Comparison of ENCODE assay signal across 8 cellular contexts in genomic region chr12:52691076-52691764, GRCh38. TPM values are rescaled to one million over a fixed set of nuclear protein-coding genes. Genes with fewer than 3 reads are reported as not detected.
DNase-seq lines count a peak whose midpoint lies in the region; ATAC-seq and TF ChIP-seq lines count a peak whose summit lies in the region.

No MANE protein-coding gene starts in this region.

- H3K9me3 Mint-ChIP-seq in Calu3 (ENCODE audit: low read depth, unreplicated experiment): no peaks in the 10 kb centered on the region
- H3K9me3 Mint-ChIP-seq in activated naive CD8-positive, alpha-beta T cell treated with anti-CD3 and anti-CD28 coated beads, Interleukin-2, amount 50 U/mL, for 24 hours: no peaks in the 10 kb centered on the region

- no peak overlapping the region for H3K27ac Mint-ChIP-seq in Calu3 (ENCODE audit: unreplicated experiment)
- peak overlapping the region; percentile 19 for H3K27ac Mint-ChIP-seq in activated naive CD8-positive, alpha-beta T cell treated with anti-CD3 and anti-CD28 coated beads, Interleukin-2, amount 50 U/mL, for 24 hours

- H3K36me3 Mint-ChIP-seq in Calu3 (ENCODE audit: insufficient read depth, unreplicated experiment): no peaks in the 10 kb centered on the region
- no peaks in the 10 kb centered on the region for H3K36me3 Mint-ChIP-seq in activated naive CD8-positive, alpha-beta T cell treated with anti-CD3 and anti-CD28 coated beads, Interleukin-2, amount 50 U/mL, for 24 hours (ENCODE audit: low read depth)

- DNase-seq in Calu3: peak; percentile 13
- peak; percentile 61 for DNase-seq in activated naive CD8-positive, alpha-beta T cell treated with anti-CD3 and anti-CD28 coated beads, Interleukin-2, amount 50 U/mL, for 24 hours
- peak; percentile 14 to 31 for DNase-seq in stimulated activated CD8-positive, alpha-beta memory T cell treated with anti-CD3 and anti-CD28 coated beads, Interleukin-7, amount 100 ng/mL, for 1 hour (ENCODE audit: low read depth in 2 of 2)
- DNase-seq in GM19238 (ENCODE audit: insufficient read length, low spot score): no peak
- DNase-seq in WERI-Rb-1: no peak

- H3K4me3 Mint-ChIP-seq in Calu3 (ENCODE audit: low read depth, unreplicated experiment): peak overlapping the region; percentile 50
- H3K4me3 Mint-ChIP-seq in activated naive CD8-positive, alpha-beta T cell treated with anti-CD3 and anti-CD28 coated beads, Interleukin-2, amount 50 U/mL, for 24 hours: peak overlapping the region; percentile 70

- H3K36me3 ChIP-seq in mesodermal cell (ENCODE audit: control insufficient read depth, insufficient read depth, low read length) (no peaks in the 10 kb centered on the region), WERI-Rb-1 (no peaks in the 10 kb centered on the region)

- CTCF ChIA-PET in Calu3 (lab: Charles Lee): no interaction called here

- H3K4me1 ChIP-seq in mesodermal cell (ENCODE audit: control insufficient read depth, insufficient read depth, low read length, poor library complexity, severe bottlenecking): peaks cover 5% of the 10 kb centered on the region

- peaks cover 95% of the 10 kb centered on the region for H3K27me3 Mint-ChIP-seq in Calu3 (ENCODE audit: unreplicated experiment)
- no peaks in the 10 kb centered on the region for H3K27me3 Mint-ChIP-seq in activated naive CD8-positive, alpha-beta T cell treated with anti-CD3 and anti-CD28 coated beads, Interleukin-2, amount 50 U/mL, for 24 hours

- 2 to 6% methylated on average over 23 to 38 of the region's 45 CpGs for WGBS in mesodermal cell (ENCODE audit: insufficient coverage in 2 of 2), 2 experiments

- H3K27me3 ChIP-seq in WERI-Rb-1 (ENCODE audit: insufficient read depth, low read depth, severe bottlenecking): peaks cover 95% of the 10 kb centered on the region

- TF ChIP-seq CTCF in Calu3 (IDR thresholded peaks at IDR 0.05; ENCODE audit: unreplicated experiment) (no peak), WERI-Rb-1 (IDR thresholded peaks at IDR 0.05; ENCODE audit: low read depth, low read length) (no peak)

- ATAC-seq in SK-N-SH treated with all-trans-retinoic acid at 6 μM for 48 hours (peak; percentile 62), GM21381 (IDR thresholded peaks at IDR 0.05; ENCODE audit: unreplicated experiment) (no peak)
- no peak for ATAC-seq in activated naive CD8-positive, alpha-beta T cell treated with anti-CD3 and anti-CD28 coated beads, Interleukin-2, amount 50 U/mL, for 24 hours

- no TSS peak for BruUV-seq in Calu3 (replicated peaks; lab: Mats Ljungman, UMichigan)

- H3K4me3 ChIP-seq in mesodermal cell (ENCODE audit: extremely low read depth, insufficient read depth, low read length, poor library complexity, severe bottlenecking): peak overlapping the region; percentile 22
- H3K4me3 ChIP-seq in WERI-Rb-1 (ENCODE audit: low read depth, low read length): no peak overlapping the region

- H3K9me3 ChIP-seq in mesodermal cell (ENCODE audit: control insufficient read depth, low read length): no peaks in the 10 kb centered on the region
- no peaks in the 10 kb centered on the region for H3K9me3 ChIP-seq in WERI-Rb-1 (ENCODE audit: severe bottlenecking)

- H3K4me1 Mint-ChIP-seq in Calu3 (ENCODE audit: low read depth, unreplicated experiment): peaks cover 26% of the 10 kb centered on the region
- H3K4me1 Mint-ChIP-seq in activated naive CD8-positive, alpha-beta T cell treated with anti-CD3 and anti-CD28 coated beads, Interleukin-2, amount 50 U/mL, for 24 hours: peaks cover 28% of the 10 kb centered on the region

- no peak overlapping the region for H3K27ac ChIP-seq in mesodermal cell (ENCODE audit: low read depth, low read length, severe bottlenecking)
- H3K27ac ChIP-seq in WERI-Rb-1: no peak overlapping the region

- intact Hi-C loops in Calu3 (cut with micrococcal nuclease; ENCODE audit: unreplicated experiment): no loop called here

TF ChIP-seq in SK-N-SH treated with all-trans-retinoic acid at 6 μM for 48 hours, 23 proteins besides CTCF, POLR2A, EP300 and RAD21:
- TF ChIP-seq ZNF8 (CRISPR knock-in tag; IDR thresholded peaks at IDR 0.05): no peak

RNA-seq across cellular contexts. Expression of gene KRT1, which starts 11.0 kb away (rescaled TPM):
- not detected in 2 replicates for total RNA-seq in Calu3 (2022)
- not detected for polyA plus RNA-seq in mesodermal cell (2013, experiment 1 of 2)
- not detected for polyA plus RNA-seq in mesodermal cell (2013, experiment 2 of 2)

RNA-seq across cellular contexts. Expression of gene KRT77, which starts 12.1 kb away (rescaled TPM):
- total RNA-seq in Calu3 (2022): not detected in 2 replicates
- polyA plus RNA-seq in mesodermal cell (2013, experiment 1 of 2): not detected
- polyA plus RNA-seq in mesodermal cell (2013, experiment 2 of 2): not detected

RNA-seq across cellular contexts. Expression of gene KRT2, which starts 39.2 kb away (rescaled TPM):
- not detected in 2 replicates for total RNA-seq in Calu3 (2022)
- polyA plus RNA-seq in mesodermal cell (2013, experiment 1 of 2): not detected
- not detected for polyA plus RNA-seq in mesodermal cell (2013, experiment 2 of 2)

Comparison
In these comparisons a context has a peak if more than half of its experiments do, and no peak if none do; other contexts are left out.
1. DNase-seq: peak in Calu3 (single experiment), activated naive CD8-positive, alpha-beta T cell treated with anti-CD3 and anti-CD28 coated beads, Interleukin-2, amount 50 U/mL, for 24 hours (single experiment) and stimulated activated CD8-positive, alpha-beta memory T cell treated with anti-CD3 and anti-CD28 coated beads, Interleukin-7, amount 100 ng/mL, for 1 hour (2 of 2); none in GM19238 (single experiment) and WERI-Rb-1 (single experiment).